ENCODE assay signal across 8 cellular contexts in genomic region chr6:95128439-95128838, GRCh38.
"Had no signal": no experiment of that assay in that cellular context is flagged by ENCODE, and none has a peak within 500 bp of the region (broad histone marks: within the 10 kb centered on the region; RNA-seq: fewer than 3 reads in every experiment).

No MANE protein-coding gene starts in this region.

- DNase-seq: GDM1, GF-D8 had no signal

- ATAC-seq: GM12878 had no signal

- H3K4me3 ChIP-seq: GM12878 had no signal

- FAIRE-seq: G401.6, GM12878, GM12891, GM12892, GM18507, GM19239 had no signal
